In the genomic region with DNA sequence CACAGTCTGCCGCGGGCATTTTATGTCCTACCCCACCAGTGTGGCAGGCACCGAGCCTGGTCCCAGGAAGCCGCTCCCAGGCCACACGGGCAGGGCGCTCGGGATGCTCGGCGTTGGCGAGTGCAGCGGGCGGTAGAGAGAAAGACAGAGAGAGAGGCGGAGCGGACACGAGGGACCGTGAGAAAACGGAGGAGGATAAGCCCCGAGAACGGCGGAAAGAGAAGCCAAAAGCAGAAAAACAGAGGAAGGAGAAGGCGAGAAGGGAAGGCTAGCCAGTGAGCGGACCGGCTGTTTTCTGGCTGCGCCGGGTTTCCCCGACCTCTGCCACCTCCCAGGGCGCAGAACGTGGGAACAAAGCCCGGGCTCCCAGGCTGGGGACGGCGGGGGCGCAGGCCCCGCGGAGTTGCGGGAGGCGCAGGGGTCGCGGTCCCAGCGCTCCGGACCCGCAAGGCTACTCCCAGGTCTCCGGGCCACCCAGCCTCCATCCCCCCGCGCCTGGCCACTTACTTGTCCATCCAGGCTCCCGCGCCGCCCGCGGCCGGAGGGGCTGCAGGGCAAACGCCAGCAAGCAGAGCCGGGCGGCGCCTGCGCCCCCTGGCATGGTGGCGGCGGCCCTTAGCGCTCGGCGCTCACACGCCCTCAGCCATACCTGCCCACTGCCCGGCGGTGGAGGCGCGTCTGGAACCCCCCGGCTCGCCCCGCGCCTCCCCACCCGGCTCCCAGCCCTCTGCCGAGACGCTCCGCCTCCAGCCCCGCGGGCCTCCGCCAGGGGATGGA, we compare ENCODE assay signal across 8 cellular contexts. TPM values are rescaled to one million over a fixed set of nuclear protein-coding genes. Genes with fewer than 3 reads are reported as not detected.
DNase-seq lines count a peak whose midpoint lies in the region; ATAC-seq and TF ChIP-seq lines count a peak whose summit lies in the region.

Gene ADAM19, minus strand, starts transcription at position 680 of the 777 bp plus-strand sequence. Its CDS starts 79 bp downstream, at position 601.

- intact Hi-C loops in PC-9 (cut with micrococcal nuclease; ENCODE audit: unreplicated experiment) = loop anchor here (1.0 kb wide), 1 partner anchor 143 kb away; no protein-coding TSS in a partner anchor

- ATAC-seq in omental fat pad (ENCODE audit: low FRiP score) (peak; percentile 82), GM21528 (IDR thresholded peaks at IDR 0.05; ENCODE audit: low FRiP score, unreplicated experiment) (no peak)

- no peaks in the 10 kb centered on the region for H4K20me1 ChIP-seq in PC-9 (ENCODE audit: insufficient read depth)

- DNase-seq in DMS114 treated with DMSO at 0.1 percent for 48 hours (lab: John Stamatoyannopoulos, UW; ENCODE audit: unreplicated experiment) = peak; percentile 23
- DNase-seq in HEK293T (ENCODE audit: extremely low spot score) = peak; percentile 70
- DNase-seq in PC-9 = peak in 1 of 2 experiments; percentile 50
- peak; percentile 43 for DNase-seq in activated effector memory CD4-positive, alpha-beta T cell treated with Interleukin-2 at 50 U/mL for 16 hours
- peak; percentile 41 for DNase-seq in globus pallidus (ENCODE audit: low spot score)
- DNase-seq in omental fat pad (ENCODE audit: low spot score) = no peak
- DNase-seq in middle frontal gyrus (ENCODE audit: extremely low spot score, low spot score) = no peak

- CTCF ChIA-PET in HEK293T (lab: Yijun Ruan, JAX) = no interaction called here
- CTCF ChIA-PET in PC-9 (lab: Charles Lee) = no interaction called here

- no peaks in the 10 kb centered on the region for H3K27me3 ChIP-seq in PC-9 (ENCODE audit: insufficient read depth, low read depth)

- no peak for TF ChIP-seq CTCF in PC-9 (conservative IDR thresholded peaks at IDR 0.05)
- TF ChIP-seq CTCF in omental fat pad (IDR thresholded peaks at IDR 0.05) = no peak

- H3K4me1 ChIP-seq in PC-9 (replicated peaks; ENCODE audit: insufficient read depth) = peaks cover 25% of the 10 kb centered on the region; the same call in 1 of the 2 replicates

- peak within 1 kb of the TSS; percentile 74 for H3K4me2 ChIP-seq in PC-9

- H2AFZ ChIP-seq in PC-9 = peak within 1 kb of the TSS; percentile 93

- peak within 1 kb of the TSS; percentile 35 for H3K27ac ChIP-seq in PC-9

- peaks cover 3% of the 10 kb centered on the region; the same call in 1 of the 2 replicates for H3F3A ChIP-seq in PC-9 (ENCODE audit: insufficient read depth, low read depth)

- POLR2A ChIA-PET in HEK293T (lab: Yijun Ruan, JAX) = interaction anchor here (0.6 kb wide), 1 partner anchor 10 kb away, joined by 3 read pairs; no protein-coding TSS in a partner anchor
- POLR2A ChIA-PET in PC-9 (lab: Charles Lee; ENCODE audit: unreplicated experiment) = no interaction called here

- H3K9me2 ChIP-seq in PC-9 (ENCODE audit: insufficient read depth) = no peaks in the 10 kb centered on the region

- peak within 1 kb of the TSS; percentile 62 for H3K4me3 ChIP-seq in PC-9

- H3K9me3 ChIP-seq in PC-9 (ENCODE audit: insufficient read depth, low read depth) = no peaks in the 10 kb centered on the region

- no TSS peak for BruUV-seq in PC-9 (replicated peaks; lab: Mats Ljungman, UMichigan)

- peaks cover 27% of the 10 kb centered on the region for H3K79me2 ChIP-seq in PC-9 (ENCODE audit: low read depth)

- no peaks in the 10 kb centered on the region for H3K36me3 ChIP-seq in PC-9 (ENCODE audit: low read depth)

TF ChIP-seq in HEK293T, 16 proteins besides CTCF, POLR2A, EP300 and RAD21:
- TF ChIP-seq L3MBTL2 (conservative IDR thresholded peaks at IDR 0.05) = 0 out of 2 replicates have a peak, but pooled peaks have one; percentile 28
- TF ChIP-seq FOXA1 (IDR thresholded peaks at IDR 0.05) = no peak
- no peak for TF ChIP-seq NFRKB (IDR thresholded peaks at IDR 0.05)
- TF ChIP-seq ARNT (IDR thresholded peaks at IDR 0.05) = no peak
- no peak for TF ChIP-seq FOXK2 (IDR thresholded peaks at IDR 0.05)
- TF ChIP-seq BHLHE40 (IDR thresholded peaks at IDR 0.05; ENCODE audit: borderline replicate concordance) = no peak

RNA-seq across cellular contexts. Expression of gene ADAM19, which starts in this region (rescaled TPM):
- total RNA-seq in PC-9 (2021) = 7.6 and 9.3 TPM in 2 replicates
- 10 to 100 TPM in 2 of 4 donors, 1 to 10 TPM in 2; 2.1 to 18.0 (median 9.1) TPM for total RNA-seq in omental fat pad

Comparison
In these comparisons a context has a peak if more than half of its experiments do, and no peak if none do; other contexts are left out.
1. DNase-seq: peak in DMS114 treated with DMSO at 0.1 percent for 48 hours (single experiment), HEK293T (single experiment), activated effector memory CD4-positive, alpha-beta T cell treated with Interleukin-2 at 50 U/mL for 16 hours (single experiment) and globus pallidus (single experiment); none in omental fat pad (single experiment) and middle frontal gyrus (single experiment).